Comparison of ENCODE assay signal across 23 cellular contexts in the genomic region with DNA sequence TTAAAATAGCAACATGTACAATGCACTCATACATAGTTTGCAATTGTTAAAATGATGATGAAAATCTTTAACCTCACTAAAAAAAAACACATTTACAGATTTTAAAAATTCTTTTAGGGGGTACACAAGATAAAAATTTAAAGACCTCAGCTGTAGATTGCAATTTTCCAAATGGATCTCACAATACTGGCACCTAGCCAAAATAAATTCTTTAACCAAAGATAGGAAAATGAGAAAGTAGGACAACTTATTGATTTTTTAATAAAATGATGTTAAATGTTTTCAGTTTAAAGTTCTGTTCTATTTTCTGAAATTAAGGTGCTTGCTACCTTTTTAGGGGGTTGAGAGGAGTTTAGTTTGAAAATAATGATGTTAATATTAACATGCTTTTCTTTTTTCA.
A peak's percentile ranks its signal among the peaks of the same experiment; 100 is the strongest.
DNase-seq lines count a peak whose midpoint lies in the region; ATAC-seq, FAIRE-seq and TF ChIP-seq lines count a peak whose summit lies in the region.
"Had no signal": no experiment of that assay in that cellular context is flagged by ENCODE, and none has a peak within 500 bp of the region (broad histone marks: within the 10 kb centered on the region; RNA-seq: fewer than 3 reads in every experiment).

No MANE protein-coding gene starts in this region.

- dilution Hi-C loops in IMR-90 (cut with HindIII; ENCODE audit: low sequenced_read_pairs, unreplicated experiment): no loop called here

- no peak overlapping the region for H3K23ac ChIP-seq in IMR-90 (ENCODE audit: low read depth, low read length)

- no peak for TF ChIP-seq RAD21 in liver (IDR thresholded peaks at IDR 0.05)
- no peak for TF ChIP-seq RAD21 in HepG2 (CRISPR knock-in tag; IDR thresholded peaks at IDR 0.05)
- TF ChIP-seq RAD21 in IMR-90 (IDR thresholded peaks at IDR 0.05; ENCODE audit: low read length): no peak

- in situ Hi-C loops in HepG2 (cut with HindIII; ENCODE audit: extremely low pct_ligation_motif_present, low pct_unique_long_range_greater_than_20kb) (loop anchor here (25.0 kb wide), 1 partner anchor 706 kb away; a partner anchor contains a TSS), IMR-90 (cut with MboI; ENCODE audit: low sequenced_read_pairs) (loop anchor here (10.0 kb wide), 1 partner anchor 402 kb away; no protein-coding TSS in a partner anchor)

- H3K27ac Mint-ChIP-seq in WTC11: no peak overlapping the region
- H3K27ac Mint-ChIP-seq: CD4-positive, alpha-beta memory T cell; GM23338; H9; HFFc6 had no signal

- H2AFZ ChIP-seq in HepG2 (ENCODE audit: low read length): no peak overlapping the region
- H2AFZ ChIP-seq in IMR-90 (replicated peaks; ENCODE audit: low read length, poor library complexity): no peak overlapping the region
- H2AFZ ChIP-seq: GM23338 had no signal

- H3K79me1 ChIP-seq in IMR-90 (ENCODE audit: low read depth in 1 of 2, low read length in 2 of 2): 0 out of 4 replicates have a peak, but pooled peaks cover 0 to 3% of the 10 kb centered on the region in 2 experiments

- BruUV-seq in HepG2 (replicated peaks; lab: Mats Ljungman, UMichigan): no TSS peak
- no TSS peak for BruUV-seq in IMR-90 (replicated peaks; lab: Mats Ljungman, UMichigan)
- no TSS peak for BruUV-seq in A673 (replicated peaks; lab: Mats Ljungman, UMichigan)

- FAIRE-seq in HepG2 (lab: Jason Lieb, UNC): no peak
- FAIRE-seq: A204.1, GM12891, GM18507 had no signal

- no peaks in the 10 kb centered on the region for H3K9me1 ChIP-seq in IMR-90 (ENCODE audit: insufficient read depth, low read length)

- H3K4me1 Mint-ChIP-seq in WTC11: peaks cover 8% of the 10 kb centered on the region

- H3K4me3 ChIP-seq in liver (ENCODE audit: low read depth in 1 of 3, low read length in 3 of 3) (no peak overlapping the region), HepG2 (replicated peaks in 1 of 3; ENCODE audit: insufficient read depth in 1 of 3, low read depth in 2 of 3, low read length in 3 of 3) (no peak overlapping the region), IMR-90 (ENCODE audit: insufficient read depth, low read depth, low read length) (no peak overlapping the region), adipocyte (ENCODE audit: low read length) (no peak overlapping the region), neutrophil (ENCODE audit: low read depth in 1 of 2, low read length in 1 of 2) (no peak overlapping the region), A673 (ENCODE audit: low read depth, low read length, poor library complexity, severe bottlenecking) (no peak overlapping the region)
- H3K4me3 ChIP-seq: GM23338 had no signal

- no peaks in the 10 kb centered on the region for H3K9me3 Mint-ChIP-seq in WTC11
- H3K9me3 Mint-ChIP-seq: CD4-positive, alpha-beta memory T cell; GM23338; H9; HFFc6 had no signal

- no peak overlapping the region for H3K56ac ChIP-seq in IMR-90 (ENCODE audit: extremely low read depth, insufficient read depth, low read length)

- 0 out of 2 replicates have a peak overlapping the region, but pooled peaks have one; percentile 4 for H2AK5ac ChIP-seq in IMR-90 (ENCODE audit: low read depth, low read length)

- no peaks in the 10 kb centered on the region for H3K36me3 ChIP-seq in liver (ENCODE audit: control insufficient read depth in 4 of 4, insufficient read depth in 3 of 4, low read depth in 1 of 4, low read length in 3 of 4)
- H3K36me3 ChIP-seq in HepG2 (replicated peaks in 1 of 2; ENCODE audit: control insufficient read depth in 1 of 2, insufficient read depth in 2 of 2, low read length in 2 of 2): no peaks in the 10 kb centered on the region
- H3K36me3 ChIP-seq in IMR-90 (ENCODE audit: control insufficient read depth, insufficient read depth, low read length): no peaks in the 10 kb centered on the region
- no peaks in the 10 kb centered on the region for H3K36me3 ChIP-seq in adipocyte (ENCODE audit: control insufficient read depth, insufficient read depth, low read length, severe bottlenecking)
- H3K36me3 ChIP-seq in neutrophil: no peaks in the 10 kb centered on the region
- no peaks in the 10 kb centered on the region for H3K36me3 ChIP-seq in A673 (ENCODE audit: insufficient read depth, low read length, poor library complexity, severe bottlenecking)

- intact Hi-C loops in HepG2 (cut with micrococcal nuclease; ENCODE audit: unreplicated experiment) (loop anchor here (10.0 kb wide), 3 partner anchors 322 to 702 kb away; a partner anchor contains a TSS), IMR-90 (cut with micrococcal nuclease) (loop anchor here (5.0 to 10.0 kb wide), 2 partner anchors 342 to 561 kb away; no protein-coding TSS in a partner anchor), A673 (cut with micrococcal nuclease; ENCODE audit: unreplicated experiment) (loop anchor here (5.0 to 10.0 kb wide), 3 partner anchors 382 to 799 kb away; a partner anchor contains a TSS)

- H2BK15ac ChIP-seq in IMR-90 (ENCODE audit: low read depth, low read length): no peak overlapping the region

- DNase-seq in HepG2 (ENCODE audit: low spot score) (no peak), IMR-90 (no peak), adipocyte (ENCODE audit: low read depth) (no peak), A673 (ENCODE audit: low spot score) (no peak), MV-4-11 (lab: John Stamatoyannopoulos, UW) (no peak), WTC11 (ENCODE audit: low spot score) (no peak)
- DNase-seq: ACHN; C1 segment of cervical spinal cord; Calu3; CD4-positive, alpha-beta memory T cell; COR-L47; DMS53; DMS79 treated with DMSO at 0.1 percent for 48 hours; GF-D8; H9; HFFc6 had no signal

- H3K9me3 ChIP-seq in liver (ENCODE audit: control insufficient read depth in 4 of 4, low read length in 3 of 4) (no peaks in the 10 kb centered on the region), HepG2 (ENCODE audit: low read length) (no peaks in the 10 kb centered on the region), IMR-90 (ENCODE audit: control insufficient read depth, insufficient read depth, low read length) (no peaks in the 10 kb centered on the region), adipocyte (ENCODE audit: control insufficient read depth, low read length) (no peaks in the 10 kb centered on the region), neutrophil (no peaks in the 10 kb centered on the region), A673 (ENCODE audit: low read depth, low read length, poor library complexity, severe bottlenecking) (no peaks in the 10 kb centered on the region)

- no peak overlapping the region for H3K18ac ChIP-seq in IMR-90 (ENCODE audit: low read depth, low read length)

- no peak overlapping the region for H3K4me2 ChIP-seq in HepG2 (ENCODE audit: low read depth, low read length)
- no peak overlapping the region for H3K4me2 ChIP-seq in IMR-90 (ENCODE audit: low read depth, low read length)
- H3K4me2 ChIP-seq: GM23338 had no signal

- TF ChIP-seq EP300 in HepG2 (IDR thresholded peaks at IDR 0.05; ENCODE audit: low read depth in 2 of 2, low read length in 2 of 2) (no peak), HepG2 (CRISPR knock-in tag; IDR thresholded peaks at IDR 0.05; ENCODE audit: borderline replicate concordance) (no peak)

- H3K4me3 Mint-ChIP-seq in WTC11: no peak overlapping the region
- H3K4me3 Mint-ChIP-seq: CD4-positive, alpha-beta memory T cell; GM23338; H9; HFFc6 had no signal

- POLR2A ChIA-PET in HepG2 (lab: Yijun Ruan, JAX) (no interaction called here), IMR-90 (lab: Charles Lee; ENCODE audit: unreplicated experiment) (no interaction called here), A673 (lab: Charles Lee; ENCODE audit: low non-redundant PET) (no interaction called here), WTC11 (lab: Charles Lee) (no interaction called here)

- no peaks in the 10 kb centered on the region for H4K20me1 ChIP-seq in HepG2 (ENCODE audit: insufficient read depth, low read length)
- no peaks in the 10 kb centered on the region for H4K20me1 ChIP-seq in IMR-90 (ENCODE audit: insufficient read depth, low read length)

- H3K27ac ChIP-seq in liver (ENCODE audit: low read depth in 1 of 2, low read length in 2 of 2) (peak overlapping the region; percentile 18 to 44), HepG2 (ENCODE audit: extremely low read length, insufficient read depth, low read length) (no peak overlapping the region), IMR-90 (ENCODE audit: insufficient read depth, low read length) (no peak overlapping the region), neutrophil (peak overlapping the region; percentile 45), A673 (ENCODE audit: low read depth, low read length, poor library complexity, severe bottlenecking) (no peak overlapping the region)

- no peak overlapping the region for H4K5ac ChIP-seq in IMR-90 (ENCODE audit: low read depth, low read length)

- H3K36me3 Mint-ChIP-seq in WTC11: no peaks in the 10 kb centered on the region
- H3K36me3 Mint-ChIP-seq: CD4-positive, alpha-beta memory T cell had no signal

- H2AK9ac ChIP-seq in IMR-90 (replicated peaks; ENCODE audit: low read depth, low read length, poor library complexity): no peak overlapping the region

- no peak overlapping the region for H4K8ac ChIP-seq in IMR-90 (ENCODE audit: low read depth in 2 of 2, low read length in 2 of 2)

- CTCF ChIA-PET in HepG2 (lab: Yijun Ruan, JAX; ENCODE audit: low intra/inter-chr PET ratio, low total read pairs): no interaction called here
- CTCF ChIA-PET in IMR-90 (lab: Yijun Ruan, JAX): interaction anchor here (2.9 kb wide), 1 partner anchor 258 kb away, joined by 16 read pairs; no protein-coding TSS in a partner anchor
- CTCF ChIA-PET in A673 (lab: Charles Lee): interaction anchor here (0.5 to 3.5 kb wide), 2 partner anchors 260 to 813 kb away, joined by 4 to 25 read pairs; no protein-coding TSS in a partner anchor
- CTCF ChIA-PET in WTC11 (lab: Charles Lee): no interaction called here

- no peak overlapping the region for H3K14ac ChIP-seq in IMR-90 (replicated peaks; ENCODE audit: low read depth, low read length)

- H3K27me3 Mint-ChIP-seq in WTC11 (ENCODE audit: low read depth): no peaks in the 10 kb centered on the region

- no peak overlapping the region for H3K4ac ChIP-seq in IMR-90 (ENCODE audit: low read depth, low read length)

- H3K79me2 ChIP-seq in HepG2 (ENCODE audit: insufficient read depth, low read length): no peaks in the 10 kb centered on the region

- H3K4me1 ChIP-seq in liver (ENCODE audit: control insufficient read depth in 4 of 4, insufficient read depth in 4 of 4, low read length in 3 of 4) (peaks cover 4 to 45% (median 31%) of the 10 kb centered on the region in 4 donors), HepG2 (ENCODE audit: insufficient read depth, low read length) (peaks cover 45% of the 10 kb centered on the region), IMR-90 (ENCODE audit: control insufficient read depth, insufficient read depth, low read length) (peaks cover 6% of the 10 kb centered on the region), adipocyte (ENCODE audit: control insufficient read depth, insufficient read depth, low read length) (peaks cover 82% of the 10 kb centered on the region), neutrophil (ENCODE audit: control insufficient read depth in 1 of 2, insufficient read depth in 1 of 2, low read depth in 1 of 2, low read length in 1 of 2) (peaks cover 23 to 57% of the 10 kb centered on the region in 2 experiments), A673 (ENCODE audit: insufficient read depth, low read length, poor library complexity, severe bottlenecking) (no peaks in the 10 kb centered on the region)

- TF ChIP-seq CTCF in liver (IDR thresholded peaks at IDR 0.05; ENCODE audit: low read depth, low read length, missing input control): no peak
- TF ChIP-seq CTCF in HepG2 (CRISPR knock-in tag; IDR thresholded peaks at IDR 0.05): no peak
- no peak for TF ChIP-seq CTCF in IMR-90 (conservative IDR thresholded peaks at IDR 0.05; ENCODE audit: low read depth, low read length)
- no peak for TF ChIP-seq CTCF in neutrophil (IDR thresholded peaks at IDR 0.05)
- no peak for TF ChIP-seq CTCF in A673 (conservative IDR thresholded peaks at IDR 0.05; ENCODE audit: low read depth, low read length)
- TF ChIP-seq CTCF in WTC11 (IDR thresholded peaks at IDR 0.05): no peak

- H3K9ac ChIP-seq in liver (ENCODE audit: low read depth in 1 of 2, low read length in 2 of 2): no peak overlapping the region
- H3K9ac ChIP-seq in HepG2 (ENCODE audit: insufficient read depth, low read depth, low read length): no peak overlapping the region
- no peak overlapping the region for H3K9ac ChIP-seq in IMR-90 (ENCODE audit: low read depth, low read length)
- peak overlapping the region; percentile 48 for H3K9ac ChIP-seq in adipocyte (ENCODE audit: low read length)

- no peak overlapping the region for H4K91ac ChIP-seq in IMR-90 (ENCODE audit: insufficient read depth, low read depth, low read length)

- H2BK20ac ChIP-seq in IMR-90 (ENCODE audit: low read depth, low read length): no peak overlapping the region

- H3K27me3 ChIP-seq in liver (ENCODE audit: control insufficient read depth in 4 of 4, insufficient read depth in 4 of 4, low read length in 3 of 4) (no peaks in the 10 kb centered on the region), HepG2 (ENCODE audit: control insufficient read depth in 1 of 2, insufficient read depth in 2 of 2, low read length in 2 of 2) (no peaks in the 10 kb centered on the region), IMR-90 (ENCODE audit: control insufficient read depth, insufficient read depth, low read length) (no peaks in the 10 kb centered on the region), adipocyte (replicated peaks; ENCODE audit: control insufficient read depth, insufficient read depth, low read length) (no peaks in the 10 kb centered on the region), neutrophil (peaks cover 2% of the 10 kb centered on the region), A673 (replicated peaks; ENCODE audit: insufficient read depth, low read depth, low read length, poor library complexity) (no peaks in the 10 kb centered on the region)

- H2BK5ac ChIP-seq in IMR-90 (ENCODE audit: low read depth, low read length, poor library complexity, severe bottlenecking): no peak overlapping the region

- TF ChIP-seq POLR2A in HepG2 (IDR thresholded peaks at IDR 0.05; ENCODE audit: insufficient read depth in 1 of 2, low read depth in 2 of 2, low read length in 2 of 2) (no peak), IMR-90 (IDR thresholded peaks at IDR 0.05; ENCODE audit: low read depth, low read length) (no peak)

- ATAC-seq in HepG2: no peak
- ATAC-seq in IMR-90 (ENCODE audit: low read depth): no peak
- no peak for ATAC-seq in WTC11
- ATAC-seq: GM23338, HCT116 had no signal

- H2BK120ac ChIP-seq in IMR-90 (ENCODE audit: low read depth, low read length): no peak overlapping the region

Comparison
In these comparisons a context has a peak if more than half of its experiments do, and no peak if none do; other contexts are left out.
1. H3K27ac ChIP-seq: peak in liver (2 of 2) and neutrophil (single experiment); none in HepG2 (single experiment), IMR-90 (single experiment) and A673 (single experiment).
2. CTCF ChIA-PET loops: an anchor here in IMR-90 (2.9 kb wide) and A673 (0.5 to 3.5 kb wide); none called in HepG2 and WTC11.